2 cellular contexts compared by ENCODE assay signal in genomic region chr4:157005193-157005592, GRCh38.
TF ChIP-seq lines count a peak whose summit lies in the region.

No MANE protein-coding gene starts in this region.

TF ChIP-seq in IMR-90, 13 proteins besides CTCF, POLR2A, EP300 and RAD21:
- no peak for TF ChIP-seq SMC3 (IDR thresholded peaks at IDR 0.05; ENCODE audit: low read depth, low read length)
- no peak for TF ChIP-seq CHD1 (IDR thresholded peaks at IDR 0.05; ENCODE audit: low read depth, low read length)

TF ChIP-seq in HEK293T, 16 proteins besides CTCF, POLR2A, EP300 and RAD21:
- TF ChIP-seq LEF1 (IDR thresholded peaks at IDR 0.05; ENCODE audit: borderline replicate concordance) (no peak), ZNF384 (IDR thresholded peaks at IDR 0.05) (no peak), FOXK2 (IDR thresholded peaks at IDR 0.05) (no peak), TARDBP (IDR thresholded peaks at IDR 0.05) (no peak), ARNT (IDR thresholded peaks at IDR 0.05) (no peak), NFRKB (IDR thresholded peaks at IDR 0.05) (no peak), SUZ12 (IDR thresholded peaks at IDR 0.05) (no peak), HDGF (IDR thresholded peaks at IDR 0.05; ENCODE audit: borderline replicate concordance) (no peak), SP1 (IDR thresholded peaks at IDR 0.05) (no peak), ELF4 (IDR thresholded peaks at IDR 0.05) (no peak), FOXM1 (IDR thresholded peaks at IDR 0.05; ENCODE audit: borderline replicate concordance) (no peak)
- TF ChIP-seq, protein P1, sequence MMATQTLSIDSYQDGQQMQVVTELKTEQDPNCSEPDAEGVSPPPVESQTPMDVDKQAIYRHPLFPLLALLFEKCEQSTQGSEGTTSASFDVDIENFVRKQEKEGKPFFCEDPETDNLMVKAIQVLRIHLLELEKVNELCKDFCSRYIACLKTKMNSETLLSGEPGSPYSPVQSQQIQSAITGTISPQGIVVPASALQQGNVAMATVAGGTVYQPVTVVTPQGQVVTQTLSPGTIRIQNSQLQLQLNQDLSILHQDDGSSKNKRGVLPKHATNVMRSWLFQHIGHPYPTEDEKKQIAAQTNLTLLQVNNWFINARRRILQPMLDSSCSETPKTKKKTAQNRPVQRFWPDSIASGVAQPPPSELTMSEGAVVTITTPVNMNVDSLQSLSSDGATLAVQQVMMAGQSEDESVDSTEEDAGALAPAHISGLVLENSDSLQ (IDR thresholded peaks at IDR 0.05): no peak
TF ChIP-seq in HEK293T: peak in this region for 0.
